ENCODE assay signal across 10 cellular contexts in the genomic region with DNA sequence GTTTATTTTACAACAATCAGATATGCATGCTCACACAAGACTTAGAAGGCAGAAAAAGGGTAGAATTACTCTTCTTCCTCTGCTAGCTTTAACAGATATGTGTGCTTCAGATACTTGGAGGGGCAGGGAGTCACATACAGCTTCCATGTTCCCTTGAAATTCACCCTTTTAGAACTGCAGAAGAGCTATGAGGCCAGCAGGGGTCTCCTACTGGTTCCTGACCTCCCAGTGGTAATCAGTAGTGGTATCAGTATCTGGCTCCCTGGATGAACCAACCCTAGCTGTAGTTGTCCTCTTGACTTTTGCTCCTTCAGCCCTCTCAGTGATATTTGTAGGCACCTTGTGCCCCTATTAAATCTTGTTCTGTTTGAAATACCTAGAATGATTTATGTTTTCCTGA.
DNase-seq lines count a peak whose midpoint lies in the region; ATAC-seq and TF ChIP-seq lines count a peak whose summit lies in the region.
"Had no signal": no experiment of that assay in that cellular context is flagged by ENCODE, and none has a peak within 500 bp of the region (broad histone marks: within the 10 kb centered on the region; RNA-seq: fewer than 3 reads in every experiment).

No MANE protein-coding gene starts in this region.

- no peak overlapping the region for H3K56ac ChIP-seq in IMR-90 (ENCODE audit: extremely low read depth, insufficient read depth, low read length)

- no peak overlapping the region for H3K27ac ChIP-seq in IMR-90 (ENCODE audit: insufficient read depth, low read length)
- H3K27ac ChIP-seq in right cardiac atrium (ENCODE audit: low read length) = no peak overlapping the region
- H3K27ac ChIP-seq: HL-60, pancreas had no signal

- H2AK5ac ChIP-seq in IMR-90 (ENCODE audit: low read depth, low read length) = no peak overlapping the region

- TF ChIP-seq RAD21 in IMR-90 (IDR thresholded peaks at IDR 0.05; ENCODE audit: low read length) = no peak

- intact Hi-C loops in IMR-90 (cut with micrococcal nuclease) = no loop called here
- intact Hi-C loops in right cardiac atrium (cut with DNase I) = no loop called here

- no peaks in the 10 kb centered on the region for H4K20me1 ChIP-seq in IMR-90 (ENCODE audit: insufficient read depth, low read length)

- peaks cover 4% of the 10 kb centered on the region for H3K9me3 Mint-ChIP-seq in neural crest cell

- dilution Hi-C loops in IMR-90 (cut with HindIII; ENCODE audit: low sequenced_read_pairs, unreplicated experiment) = no loop called here

- no peaks in the 10 kb centered on the region for H3K36me3 ChIP-seq in IMR-90 (ENCODE audit: control insufficient read depth, insufficient read depth, low read length)
- H3K36me3 ChIP-seq: pancreas had no signal

- peak; percentile 41 for TF ChIP-seq CTCF in GM13977 (IDR thresholded peaks at IDR 0.05; ENCODE audit: extremely low read depth, insufficient read depth, missing control alignments)
- peak; percentile 22; the same call in 1 of the 2 replicates for TF ChIP-seq CTCF in IMR-90 (conservative IDR thresholded peaks at IDR 0.05; ENCODE audit: low read depth, low read length)
- peak; percentile 43 for TF ChIP-seq CTCF in neural crest cell (conservative IDR thresholded peaks at IDR 0.05)

- H4K5ac ChIP-seq in IMR-90 (ENCODE audit: low read depth, low read length) = no peak overlapping the region

- H2AK9ac ChIP-seq in IMR-90 (replicated peaks; ENCODE audit: low read depth, low read length, poor library complexity) = no peak overlapping the region

- H2AFZ ChIP-seq in IMR-90 (replicated peaks; ENCODE audit: low read length, poor library complexity) = no peak overlapping the region

- no peak overlapping the region for H3K9ac ChIP-seq in IMR-90 (ENCODE audit: low read depth, low read length)

- no peaks in the 10 kb centered on the region for H3K9me3 ChIP-seq in IMR-90 (ENCODE audit: control insufficient read depth, insufficient read depth, low read length)
- no peaks in the 10 kb centered on the region for H3K9me3 ChIP-seq in right cardiac atrium (ENCODE audit: control insufficient read depth, low read length)
- H3K9me3 ChIP-seq: pancreas had no signal

- H3K36me3 Mint-ChIP-seq in neural crest cell (ENCODE audit: low read depth) = no peaks in the 10 kb centered on the region

- peak; percentile 8 for DNase-seq in GM13977 (ENCODE audit: low spot score)
- peak; percentile 7 for DNase-seq in IMR-90
- peak; percentile 38 for DNase-seq in amniotic epithelial cell (ENCODE audit: low read depth)
- DNase-seq in neural crest cell (ENCODE audit: low read depth, low spot score) = no peak
- no peak for DNase-seq in T-helper 9 cell
- DNase-seq in activated CD8-positive, alpha-beta memory T cell treated with anti-CD3 and anti-CD28 coated beads for 24 hours = no peak
- no peak for DNase-seq in right cardiac atrium
- DNase-seq: pancreas had no signal

- no peak for TF ChIP-seq POLR2A in IMR-90 (IDR thresholded peaks at IDR 0.05; ENCODE audit: low read depth, low read length)

- no peak overlapping the region for H2BK120ac ChIP-seq in IMR-90 (ENCODE audit: low read depth, low read length)

- ATAC-seq in IMR-90 (ENCODE audit: low read depth) (peak; percentile 49; the same call in 1 of the 2 replicates), HG02852 (IDR thresholded peaks at IDR 0.05; ENCODE audit: unreplicated experiment) (no peak), right cardiac atrium (no peak)

- H3K4me2 ChIP-seq in IMR-90 (ENCODE audit: low read depth, low read length) = no peak overlapping the region

- POLR2A ChIA-PET in IMR-90 (lab: Charles Lee; ENCODE audit: unreplicated experiment) = no interaction called here

- H3K27me3 ChIP-seq in IMR-90 (ENCODE audit: control insufficient read depth, insufficient read depth, low read length) = no peaks in the 10 kb centered on the region; the same call in none of the 2 replicates
- no peaks in the 10 kb centered on the region for H3K27me3 ChIP-seq in right cardiac atrium (ENCODE audit: control insufficient read depth, insufficient read depth)
- H3K27me3 ChIP-seq: pancreas had no signal

- no peak overlapping the region for H3K23ac ChIP-seq in IMR-90 (ENCODE audit: low read depth, low read length)

- H3K4me1 Mint-ChIP-seq in neural crest cell = no peaks in the 10 kb centered on the region

- H3K4me1 ChIP-seq in IMR-90 (ENCODE audit: control insufficient read depth, insufficient read depth, low read length) = no peaks in the 10 kb centered on the region
- H3K4me1 ChIP-seq in right cardiac atrium (ENCODE audit: control insufficient read depth, insufficient read depth, low read length) = no peaks in the 10 kb centered on the region
- H3K4me1 ChIP-seq: pancreas had no signal

- H3K4me3 ChIP-seq in IMR-90 (ENCODE audit: insufficient read depth, low read depth, low read length) = no peak overlapping the region
- no peak overlapping the region for H3K4me3 ChIP-seq in right cardiac atrium (ENCODE audit: low read length)
- H3K4me3 ChIP-seq: pancreas had no signal

- H3K18ac ChIP-seq in IMR-90 (ENCODE audit: low read depth, low read length) = no peak overlapping the region

- no peak overlapping the region for H3K4ac ChIP-seq in IMR-90 (ENCODE audit: low read depth, low read length)

- H2BK5ac ChIP-seq in IMR-90 (ENCODE audit: low read depth, low read length, poor library complexity, severe bottlenecking) = no peak overlapping the region

- no TSS peak for BruUV-seq in IMR-90 (replicated peaks; lab: Mats Ljungman, UMichigan)

- H3K14ac ChIP-seq in IMR-90 (replicated peaks; ENCODE audit: low read depth, low read length) = no peak overlapping the region

- in situ Hi-C loops in GM13977 (cut with MboI; ENCODE audit: low pct_unique_long_range_greater_than_20kb, low sequenced_read_pairs, unreplicated experiment) (no loop called here), IMR-90 (cut with MboI; ENCODE audit: low sequenced_read_pairs) (no loop called here)

- H3K79me1 ChIP-seq in IMR-90 (ENCODE audit: low read depth in 1 of 2, low read length in 2 of 2) = no peaks in the 10 kb centered on the region

- H3K4me3 Mint-ChIP-seq in neural crest cell = no peak overlapping the region

- no peak overlapping the region for H2BK20ac ChIP-seq in IMR-90 (ENCODE audit: low read depth, low read length)

- H3K27me3 Mint-ChIP-seq in neural crest cell (ENCODE audit: low read depth) = no peaks in the 10 kb centered on the region

- no peak overlapping the region for H2BK15ac ChIP-seq in IMR-90 (ENCODE audit: low read depth, low read length)

- H4K91ac ChIP-seq in IMR-90 (ENCODE audit: insufficient read depth, low read depth, low read length) = no peak overlapping the region

- H3K27ac Mint-ChIP-seq in neural crest cell (ENCODE audit: unreplicated experiment) = no peak overlapping the region

- no peaks in the 10 kb centered on the region for H3K9me1 ChIP-seq in IMR-90 (ENCODE audit: insufficient read depth, low read length)

- H4K8ac ChIP-seq in IMR-90 (ENCODE audit: low read depth in 2 of 2, low read length in 2 of 2) = no peak overlapping the region

- CTCF ChIA-PET in IMR-90 (lab: Yijun Ruan, JAX) = interaction anchor here (0.5 kb wide), 1 partner anchor 639 kb away, joined by 3 read pairs; no protein-coding TSS in a partner anchor

TF ChIP-seq in IMR-90, 13 proteins besides CTCF, POLR2A, EP300 and RAD21:
- TF ChIP-seq MAZ (IDR thresholded peaks at IDR 0.05; ENCODE audit: borderline replicate concordance, low read depth, low read length) = no peak
- peak; percentile 22; the same call in 1 of the 2 replicates for TF ChIP-seq SMC3 (IDR thresholded peaks at IDR 0.05; ENCODE audit: low read depth, low read length)
- TF ChIP-seq NFE2L2 (IDR thresholded peaks at IDR 0.05; ENCODE audit: low read depth, low read length) = no peak

Comparison
In these comparisons a context has a peak if more than half of its experiments do, and no peak if none do; other contexts are left out.
1. DNase-seq: peak in GM13977 (single experiment), IMR-90 (single experiment) and amniotic epithelial cell (single experiment); none in neural crest cell (single experiment), T-helper 9 cell (single experiment), activated CD8-positive, alpha-beta memory T cell treated with anti-CD3 and anti-CD28 coated beads for 24 hours (single experiment) and right cardiac atrium (0 of 3).
2. Peak in every context shown above with its lines, with median percentiles within 50 percentile points of each other: CTCF ChIP-seq.